In the genomic region with DNA sequence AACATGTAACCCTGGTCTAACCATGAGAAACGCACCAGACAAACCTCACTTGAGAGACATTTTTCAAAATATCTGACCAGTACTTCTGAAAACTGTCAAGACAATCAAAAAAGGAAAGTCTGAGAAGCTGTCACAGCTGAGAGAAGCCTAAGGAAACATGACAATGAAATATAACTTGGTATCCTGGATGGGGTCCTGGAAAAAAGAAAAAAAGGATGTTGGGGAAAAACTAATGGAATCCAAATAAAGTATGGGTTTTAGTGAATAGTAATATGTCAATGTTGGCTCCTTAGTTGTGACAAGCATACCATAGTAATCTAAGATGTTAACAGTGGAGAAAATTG, we compare ENCODE assay signal across 17 cellular contexts. TPM values are rescaled to one million over a fixed set of nuclear protein-coding genes. Genes with fewer than 3 reads are reported as not detected.
DNase-seq lines count a peak whose midpoint lies in the region; FAIRE-seq and TF ChIP-seq lines count a peak whose summit lies in the region.
"Had no signal": no experiment of that assay in that cellular context is flagged by ENCODE, and none has a peak within 500 bp of the region (broad histone marks: within the 10 kb centered on the region; RNA-seq: fewer than 3 reads in every experiment).

No MANE protein-coding gene starts in this region.

- TF ChIP-seq POLR2A in esophagus muscularis mucosa (IDR thresholded peaks at IDR 0.05; ENCODE audit: low read depth) (no peak), sigmoid colon (IDR thresholded peaks at IDR 0.05) (no peak)

- H3K36me3 ChIP-seq in esophagus muscularis mucosa (no peaks in the 10 kb centered on the region), sigmoid colon (no peaks in the 10 kb centered on the region)
- H3K36me3 ChIP-seq: Peyer's patch had no signal

- intact Hi-C loops in esophagus muscularis mucosa (cut with DNase I) (no loop called here), sigmoid colon (cut with DNase I) (no loop called here)

- 89% methylated on average over 1 of the region's 1 CpG for WGBS in esophagus muscularis mucosa
- 86 to 87% methylated on average over 1 of the region's 1 CpG for WGBS in sigmoid colon, 2 donors

- no peaks in the 10 kb centered on the region for H3K27me3 ChIP-seq in esophagus muscularis mucosa
- no peaks in the 10 kb centered on the region for H3K27me3 ChIP-seq in sigmoid colon
- H3K27me3 ChIP-seq: Peyer's patch had no signal

- H3K4me1 Mint-ChIP-seq in activated naive CD8-positive, alpha-beta T cell treated with anti-CD3 and anti-CD28 coated beads for 36 hours, result peaks cover 9% of the 10 kb centered on the region
- H3K4me1 Mint-ChIP-seq: stimulated activated naive B cell treated with anti-CD40 and anti-IgM and Interleukin-4, amounts not matched to agents 10 μg/mL and 1 μg/mL and 100 μg/mL, for 72 hours had no signal

- TF ChIP-seq EP300 in esophagus muscularis mucosa (IDR thresholded peaks at IDR 0.05), result no peak
- TF ChIP-seq EP300 in sigmoid colon (IDR thresholded peaks at IDR 0.05), result no peak

- peak overlapping the region in 2 of 4 donors; percentile 11 to 18 for H3K4me3 ChIP-seq in esophagus muscularis mucosa
- H3K4me3 ChIP-seq in sigmoid colon, result no peak overlapping the region
- H3K4me3 ChIP-seq: Peyer's patch had no signal

- FAIRE-seq in GM18507 (lab: Jason Lieb, UNC), result peak; percentile 66
- FAIRE-seq: colon had no signal

- no peak overlapping the region for H3K27ac Mint-ChIP-seq in activated naive CD8-positive, alpha-beta T cell treated with anti-CD3 and anti-CD28 coated beads for 36 hours
- H3K27ac Mint-ChIP-seq: CD4-positive, CD25-positive, alpha-beta regulatory T cell; stimulated activated naive B cell treated with anti-CD40 and anti-IgM and Interleukin-4, amounts not matched to agents 10 μg/mL and 1 μg/mL and 100 μg/mL, for 72 hours had no signal

- TF ChIP-seq CTCF in esophagus muscularis mucosa (IDR thresholded peaks at IDR 0.05) (no peak), sigmoid colon (IDR thresholded peaks at IDR 0.05) (no peak)

- no peaks in the 10 kb centered on the region for H3K36me3 Mint-ChIP-seq in activated naive CD8-positive, alpha-beta T cell treated with anti-CD3 and anti-CD28 coated beads for 36 hours
- H3K36me3 Mint-ChIP-seq: activated naive CD4-positive, alpha-beta T cell treated with anti-CD3 and anti-CD28 coated beads, Interleukin-2, amount 50 U/mL, for 72 hours; CD4-positive, CD25-positive, alpha-beta regulatory T cell; stimulated activated naive B cell treated with anti-CD40 and anti-IgM and Interleukin-4, amounts not matched to agents 10 μg/mL and 1 μg/mL and 100 μg/mL, for 72 hours had no signal

- no peaks in the 10 kb centered on the region for H3K9me3 Mint-ChIP-seq in activated naive CD8-positive, alpha-beta T cell treated with anti-CD3 and anti-CD28 coated beads for 36 hours
- H3K9me3 Mint-ChIP-seq: activated naive CD4-positive, alpha-beta T cell treated with anti-CD3 and anti-CD28 coated beads, Interleukin-2, amount 50 U/mL, for 72 hours; CD4-positive, CD25-positive, alpha-beta regulatory T cell; stimulated activated naive B cell treated with anti-CD40 and anti-IgM and Interleukin-4, amounts not matched to agents 10 μg/mL and 1 μg/mL and 100 μg/mL, for 72 hours had no signal

- DNase-seq in GM18507 (ENCODE audit: extremely low spot score, insufficient read length, low read depth) (no peak), OCI-M1 (lab: John Stamatoyannopoulos, UW) (peak; percentile 82), esophagus muscularis mucosa (ENCODE audit: extremely low spot score) (no peak), sigmoid colon (no peak), NCI-H1417 treated with DMSO at 0.1 percent for 48 hours (lab: John Stamatoyannopoulos, UW) (no peak), HK-2 (ENCODE audit: unreplicated experiment) (no peak)
- DNase-seq in stimulated activated CD4-positive, alpha-beta T cell treated with anti-CD3 and anti-CD28 coated beads, Interleukin-4, amount 100 ng/mL, for 24 hours, result no peak
- DNase-seq in activated naive CD8-positive, alpha-beta T cell treated with anti-CD3 and anti-CD28 coated beads for 36 hours, result no peak
- DNase-seq: GF-D8; NCI-H1092; NCI-H446 treated with DMSO at 0.1 percent for 48 hours; Peyer's patch; stimulated activated naive B cell treated with anti-CD40 and anti-IgM and Interleukin-4, amounts not matched to agents 10 μg/mL and 1 μg/mL and 100 μg/mL, for 72 hours had no signal

- peaks cover 9% of the 10 kb centered on the region for H3K27me3 Mint-ChIP-seq in activated naive CD8-positive, alpha-beta T cell treated with anti-CD3 and anti-CD28 coated beads for 36 hours

- H3K9me3 ChIP-seq in esophagus muscularis mucosa, result no peaks in the 10 kb centered on the region
- no peaks in the 10 kb centered on the region for H3K9me3 ChIP-seq in sigmoid colon
- H3K9me3 ChIP-seq: Peyer's patch had no signal

- H3K27ac ChIP-seq in esophagus muscularis mucosa (replicated peaks in 1 of 4), result peak overlapping the region; percentile 42 to 70 (median 58)
- peak overlapping the region; percentile 33 to 50 (median 42) for H3K27ac ChIP-seq in sigmoid colon

- H3K4me3 Mint-ChIP-seq in activated naive CD8-positive, alpha-beta T cell treated with anti-CD3 and anti-CD28 coated beads for 36 hours, result no peak overlapping the region
- H3K4me3 Mint-ChIP-seq: CD4-positive, CD25-positive, alpha-beta regulatory T cell; stimulated activated naive B cell treated with anti-CD40 and anti-IgM and Interleukin-4, amounts not matched to agents 10 μg/mL and 1 μg/mL and 100 μg/mL, for 72 hours had no signal

- peaks cover 0 to 8% (median 2%) of the 10 kb centered on the region in 4 donors for H3K4me1 ChIP-seq in esophagus muscularis mucosa
- H3K4me1 ChIP-seq in sigmoid colon, result no peaks in the 10 kb centered on the region
- H3K4me1 ChIP-seq: Peyer's patch had no signal

RNA-seq across cellular contexts. Expression of a gene that starts 9.3 kb away (rescaled TPM):
- total RNA-seq in esophagus muscularis mucosa (1 to 10 TPM in 1 of 4 donors, under 1 TPM in 3; 0.26 to 1.0 (median 0.58) TPM), sigmoid colon (not detected)
- polyA plus RNA-seq in sigmoid colon, result under 1 TPM in 1 of 3 donors, not detected in 2; 0.04 TPM
- total RNA-seq in activated naive CD8-positive, alpha-beta T cell treated with anti-CD3 and anti-CD28 coated beads for 36 hours, result not detected
- total RNA-seq: activated naive CD4-positive, alpha-beta T cell treated with anti-CD3 and anti-CD28 coated beads, Interleukin-2, amount 50 U/mL, for 72 hours; CD4-positive, CD25-positive, alpha-beta regulatory T cell; left lobe of liver; Peyer's patch had no signal
- polyA plus RNA-seq: CD4-positive, CD25-positive, alpha-beta regulatory T cell had no signal

RNA-seq across cellular contexts. Expression of a gene that starts 37.3 kb away (rescaled TPM):
- total RNA-seq in esophagus muscularis mucosa (100 to 1,000 TPM; 198 to 336 (median 260) TPM), sigmoid colon (100 to 1,000 TPM; 252 to 336 (median 291) TPM)
- polyA plus RNA-seq in sigmoid colon, result 100 to 1,000 TPM; 181 to 297 (median 233) TPM
- total RNA-seq in activated naive CD8-positive, alpha-beta T cell treated with anti-CD3 and anti-CD28 coated beads for 36 hours, result 100 to 1,000 TPM; 157 to 172 TPM
